In genomic region chr5:74289238-74289637, GRCh38 we compare ENCODE assay signal across 18 cellular contexts.
A peak's percentile ranks its signal among the peaks of the same experiment; 100 is the strongest.
DNase-seq lines count a peak whose midpoint lies in the region; ATAC-seq, FAIRE-seq and TF ChIP-seq lines count a peak whose summit lies in the region.
"Had no signal": no experiment of that assay in that cellular context is flagged by ENCODE, and none has a peak within 500 bp of the region (broad histone marks: within the 10 kb centered on the region; RNA-seq: fewer than 3 reads in every experiment).

No MANE protein-coding gene starts in this region.

- H3K36me3 ChIP-seq in breast epithelium (no peaks in the 10 kb centered on the region), lower lobe of right lung (no peaks in the 10 kb centered on the region), mesendoderm (ENCODE audit: control insufficient read depth, insufficient read depth, low read length) (no peaks in the 10 kb centered on the region)

- H3K23ac ChIP-seq in mesendoderm (ENCODE audit: low read length): no peak overlapping the region

- H3K9me3 Mint-ChIP-seq in immature natural killer cell: peaks cover 0 to 2% (median 0%) of the 10 kb centered on the region in 6 donors
- H3K9me3 Mint-ChIP-seq: activated CD8-positive, alpha-beta T cell treated with anti-CD3 and anti-CD28 coated beads for 36 hours; CD4-positive, alpha-beta T cell; central memory CD8-positive, alpha-beta T cell had no signal

- H2AK5ac ChIP-seq in mesendoderm (ENCODE audit: low read length): no peak overlapping the region

- H3K4ac ChIP-seq in mesendoderm (ENCODE audit: low read depth, low read length): no peak overlapping the region

- peaks cover 0 to under 1% of the 10 kb centered on the region in 2 donors for H3K4me1 ChIP-seq in breast epithelium
- H3K4me1 ChIP-seq in lower lobe of right lung: peaks cover 9% of the 10 kb centered on the region
- H3K4me1 ChIP-seq in mesendoderm (ENCODE audit: control insufficient read depth, low read depth, low read length): no peaks in the 10 kb centered on the region

- no peaks in the 10 kb centered on the region for H3K27me3 ChIP-seq in breast epithelium
- no peaks in the 10 kb centered on the region for H3K27me3 ChIP-seq in lower lobe of right lung (ENCODE audit: low read depth)
- H3K27me3 ChIP-seq in mesendoderm (ENCODE audit: insufficient read depth, low read length, poor library complexity): no peaks in the 10 kb centered on the region

- no peak overlapping the region for H2BK120ac ChIP-seq in mesendoderm (ENCODE audit: low read depth, low read length)

- no peak overlapping the region for H3K4me3 Mint-ChIP-seq in immature natural killer cell
- H3K4me3 Mint-ChIP-seq: activated CD8-positive, alpha-beta T cell treated with anti-CD3 and anti-CD28 coated beads for 36 hours; CD4-positive, alpha-beta T cell; central memory CD8-positive, alpha-beta T cell had no signal

- H4K8ac ChIP-seq in mesendoderm (ENCODE audit: low read depth, low read length): no peak overlapping the region

- H3K9me3 ChIP-seq in breast epithelium: no peaks in the 10 kb centered on the region
- no peaks in the 10 kb centered on the region for H3K9me3 ChIP-seq in lower lobe of right lung

- H3K27ac ChIP-seq in breast epithelium (peak overlapping the region; percentile 46 to 65), lower lobe of right lung (peak overlapping the region; percentile 61), mesendoderm (ENCODE audit: low read depth, low read length) (no peak overlapping the region)
- H3K27ac ChIP-seq: SK-N-MC had no signal

- no peaks in the 10 kb centered on the region for H3K79me2 ChIP-seq in mesendoderm (ENCODE audit: control insufficient read depth, insufficient read depth, low read length)

- intact Hi-C loops in breast epithelium (cut with DNase I; ENCODE audit: low total_unique reads) (no loop called here), lower lobe of right lung (cut with DNase I) (no loop called here)

- no peaks in the 10 kb centered on the region for H3K4me1 Mint-ChIP-seq in immature natural killer cell
- H3K4me1 Mint-ChIP-seq: central memory CD8-positive, alpha-beta T cell had no signal

- peak; percentile 17 for FAIRE-seq in GM12892 (lab: Jason Lieb, UNC)

- H2BK5ac ChIP-seq in mesendoderm (ENCODE audit: low read length): no peak overlapping the region

- no peak overlapping the region for H4K5ac ChIP-seq in mesendoderm (ENCODE audit: low read length)

- no peak overlapping the region for H3K27ac Mint-ChIP-seq in immature natural killer cell
- H3K27ac Mint-ChIP-seq: activated CD8-positive, alpha-beta T cell treated with anti-CD3 and anti-CD28 coated beads for 36 hours; CD4-positive, alpha-beta T cell had no signal

- H3K79me1 ChIP-seq in mesendoderm (ENCODE audit: low read length): no peaks in the 10 kb centered on the region

- TF ChIP-seq POLR2A in GM12892 (IDR thresholded peaks at IDR 0.05; ENCODE audit: low read depth, low read length) (no peak), breast epithelium (IDR thresholded peaks at IDR 0.05) (no peak)

- no peak overlapping the region for H3K18ac ChIP-seq in mesendoderm (ENCODE audit: low read length)

- no peak for ATAC-seq in lower lobe of right lung
- ATAC-seq: activated CD8-positive, alpha-beta T cell treated with anti-CD3 and anti-CD28 coated beads for 36 hours had no signal

- WGBS in mesendoderm (ENCODE audit: extremely low coverage, insufficient coverage, low lambda C conversion rate): no CpG with 5 or more reads among the region's 4 CpGs

- peaks cover 0 to 15% (median 2%) of the 10 kb centered on the region in 3 donors for H3K27me3 Mint-ChIP-seq in immature natural killer cell (ENCODE audit: low read depth in 3 of 3)

- no peak for TF ChIP-seq CTCF in breast epithelium (IDR thresholded peaks at IDR 0.05)
- TF ChIP-seq CTCF in lower lobe of right lung (IDR thresholded peaks at IDR 0.05): no peak

- no peak overlapping the region for H3K56ac ChIP-seq in mesendoderm (ENCODE audit: low read length)

- DNase-seq in GM12892 (ENCODE audit: insufficient read length): no peak
- no peak for DNase-seq in breast epithelium (ENCODE audit: low spot score in 2 of 2)
- DNase-seq in lower lobe of right lung: no peak
- DNase-seq in superior temporal gyrus (ENCODE audit: extremely low spot score): peak; percentile 42
- DNase-seq in immature natural killer cell: no peak
- DNase-seq in globus pallidus (ENCODE audit: low spot score): no peak
- DNase-seq in mesendoderm: no peak
- no peak for DNase-seq in anterior cingulate cortex (lab: John Stamatoyannopoulos, UW)
- DNase-seq: activated CD4-positive, CD25-positive, alpha-beta regulatory T cell; activated CD8-positive, alpha-beta T cell treated with anti-CD3 and anti-CD28 coated beads for 36 hours; activated T-cell treated with anti-CD3 and anti-CD28 coated beads, Interleukin-2, amount 50 U/mL, for 48 hours; CD4-positive, alpha-beta T cell; Karpas-422; NCI-H1105; NCI-H526 had no signal

- no peak overlapping the region for H2BK15ac ChIP-seq in mesendoderm (replicated peaks; ENCODE audit: low read depth)

- no peak overlapping the region for H3K9ac ChIP-seq in mesendoderm (ENCODE audit: low read length)

- H3K4me3 ChIP-seq in breast epithelium: no peak overlapping the region
- H3K4me3 ChIP-seq in lower lobe of right lung: no peak overlapping the region
- no peak overlapping the region for H3K4me3 ChIP-seq in mesendoderm (ENCODE audit: low read length)
- H3K4me3 ChIP-seq: SK-N-MC, smooth muscle cell had no signal

- no peak overlapping the region for H3K4me2 ChIP-seq in mesendoderm (ENCODE audit: low read length)
- H3K4me2 ChIP-seq: smooth muscle cell had no signal

- H3K36me3 Mint-ChIP-seq in immature natural killer cell: no peaks in the 10 kb centered on the region
